ENCODE assay signal across 18 cellular contexts in the genomic region with DNA sequence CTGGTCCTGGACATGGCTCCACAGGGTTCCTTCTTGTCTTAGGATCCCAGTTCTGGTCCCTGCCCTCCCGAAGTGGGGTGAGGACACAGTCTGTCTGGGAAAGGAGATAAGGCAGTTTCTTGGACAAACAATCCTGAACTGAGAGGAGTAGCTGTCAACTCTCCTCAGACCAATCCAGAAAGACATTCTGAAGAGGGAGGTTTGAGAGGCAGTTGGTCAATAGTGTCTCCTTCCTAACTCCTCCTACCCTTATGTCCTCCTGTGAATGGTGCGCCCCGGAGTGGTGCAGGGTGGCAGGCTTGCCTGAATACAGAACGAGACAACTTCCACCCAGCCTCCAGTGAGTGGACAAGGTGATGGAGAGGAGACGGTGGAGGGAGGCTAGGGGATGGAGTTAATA. TPM values are rescaled to one million over a fixed set of nuclear protein-coding genes. Genes with fewer than 3 reads are reported as not detected.
DNase-seq lines count a peak whose midpoint lies in the region; ATAC-seq and TF ChIP-seq lines count a peak whose summit lies in the region.
"Had no signal": no experiment of that assay in that cellular context is flagged by ENCODE, and none has a peak within 500 bp of the region (broad histone marks: within the 10 kb centered on the region; RNA-seq: fewer than 3 reads in every experiment).

No MANE protein-coding gene starts in this region.

- no TSS peak for BruUV-seq in IMR-90 (replicated peaks; lab: Mats Ljungman, UMichigan)

- TF ChIP-seq CTCF in IMR-90 (conservative IDR thresholded peaks at IDR 0.05; ENCODE audit: low read depth, low read length): no peak
- no peak for TF ChIP-seq CTCF in GM20000 (IDR thresholded peaks at IDR 0.05; ENCODE audit: extremely low read depth, missing control alignments)
- no peak for TF ChIP-seq CTCF in smooth muscle cell (IDR thresholded peaks at IDR 0.05; ENCODE audit: borderline replicate concordance, insufficient read depth, poor library complexity, severe bottlenecking)

- no peak overlapping the region for H2AFZ ChIP-seq in IMR-90 (replicated peaks; ENCODE audit: low read length, poor library complexity)
- peak overlapping the region; percentile 60 for H2AFZ ChIP-seq in neuronal stem cell (ENCODE audit: low read length)
- no peak overlapping the region for H2AFZ ChIP-seq in smooth muscle cell (ENCODE audit: low read depth)

- H4K91ac ChIP-seq in IMR-90 (ENCODE audit: insufficient read depth, low read depth, low read length): no peak overlapping the region
- H4K91ac ChIP-seq in neuronal stem cell (ENCODE audit: low read depth, low read length, poor library complexity): no peak overlapping the region

- H3K9me1 ChIP-seq in IMR-90 (ENCODE audit: insufficient read depth, low read length): no peaks in the 10 kb centered on the region

- H2BK120ac ChIP-seq in IMR-90 (ENCODE audit: low read depth, low read length) (no peak overlapping the region), neuronal stem cell (ENCODE audit: low read depth, low read length) (no peak overlapping the region)

- H3F3A ChIP-seq in smooth muscle cell (ENCODE audit: low read depth): no peaks in the 10 kb centered on the region

- TF ChIP-seq POLR2A in IMR-90 (IDR thresholded peaks at IDR 0.05; ENCODE audit: low read depth, low read length): no peak

- H2BK20ac ChIP-seq in IMR-90 (ENCODE audit: low read depth, low read length): no peak overlapping the region

- no peaks in the 10 kb centered on the region for H3K79me2 ChIP-seq in smooth muscle cell (ENCODE audit: low read depth)

- H3K14ac ChIP-seq in IMR-90 (replicated peaks; ENCODE audit: low read depth, low read length) (no peak overlapping the region), neuronal stem cell (ENCODE audit: low read length) (no peak overlapping the region)

- H3K4me1 ChIP-seq in IMR-90 (ENCODE audit: control insufficient read depth, insufficient read depth, low read length) (no peaks in the 10 kb centered on the region), neuronal stem cell (ENCODE audit: control insufficient read depth in 2 of 2, insufficient read depth in 1 of 2, low read depth in 1 of 2, low read length in 2 of 2) (peaks cover 0 to 3% of the 10 kb centered on the region in 2 donors), smooth muscle cell (ENCODE audit: low read depth) (peaks cover 5% of the 10 kb centered on the region)
- H3K4me1 ChIP-seq: BLaER1 had no signal

- H3K4me3 ChIP-seq in IMR-90 (ENCODE audit: insufficient read depth, low read depth, low read length): no peak overlapping the region
- H3K4me3 ChIP-seq in neuronal stem cell (ENCODE audit: low read length in 2 of 2): no peak overlapping the region
- H3K4me3 ChIP-seq in smooth muscle cell: no peak overlapping the region
- H3K4me3 ChIP-seq: BLaER1, GM12878 had no signal

- no peak overlapping the region for H3K27ac ChIP-seq in IMR-90 (ENCODE audit: insufficient read depth, low read length)
- H3K27ac ChIP-seq in neuronal stem cell (replicated peaks; ENCODE audit: low read length): no peak overlapping the region
- H3K27ac ChIP-seq in smooth muscle cell (ENCODE audit: low read depth): no peak overlapping the region
- H3K27ac ChIP-seq: BLaER1 had no signal

- no peaks in the 10 kb centered on the region for H3K27me3 Mint-ChIP-seq in activated CD4-positive, alpha-beta T cell treated with anti-CD3 and anti-CD28 coated beads for 36 hours

- peaks cover 27% of the 10 kb centered on the region for H3K4me1 Mint-ChIP-seq in activated CD4-positive, alpha-beta T cell treated with anti-CD3 and anti-CD28 coated beads for 36 hours

- peaks cover 12% of the 10 kb centered on the region for H3K27me3 ChIP-seq in IMR-90 (ENCODE audit: control insufficient read depth, insufficient read depth, low read length)
- H3K27me3 ChIP-seq in neuronal stem cell (ENCODE audit: control insufficient read depth in 3 of 3, insufficient read depth in 3 of 3, low read depth in 1 of 3, low read length in 3 of 3): peaks cover 0 to 12% (median 0%) of the 10 kb centered on the region in 3 experiments
- no peaks in the 10 kb centered on the region for H3K27me3 ChIP-seq in smooth muscle cell (ENCODE audit: low read depth)
- H3K27me3 ChIP-seq: BLaER1 had no signal

- H3K36me3 ChIP-seq in IMR-90 (ENCODE audit: control insufficient read depth, insufficient read depth, low read length): no peaks in the 10 kb centered on the region
- H3K36me3 ChIP-seq in neuronal stem cell (replicated peaks in 1 of 2; ENCODE audit: control insufficient read depth in 2 of 2, insufficient read depth in 2 of 2, low read length in 2 of 2): no peaks in the 10 kb centered on the region
- H3K36me3 ChIP-seq in smooth muscle cell (ENCODE audit: low read depth): no peaks in the 10 kb centered on the region
- H3K36me3 ChIP-seq: BLaER1 had no signal

- H4K5ac ChIP-seq in IMR-90 (ENCODE audit: low read depth, low read length): no peak overlapping the region

- H3K27ac Mint-ChIP-seq in activated CD4-positive, alpha-beta T cell treated with anti-CD3 and anti-CD28 coated beads for 36 hours: peak overlapping the region; percentile 53
- H3K27ac Mint-ChIP-seq: H9 had no signal

- H2BK5ac ChIP-seq in IMR-90 (ENCODE audit: low read depth, low read length, poor library complexity, severe bottlenecking) (no peak overlapping the region), neuronal stem cell (ENCODE audit: low read length) (no peak overlapping the region)

- H3K4ac ChIP-seq in IMR-90 (ENCODE audit: low read depth, low read length) (no peak overlapping the region), neuronal stem cell (ENCODE audit: low read length) (no peak overlapping the region)

- in situ Hi-C loops in IMR-90 (cut with MboI; ENCODE audit: low sequenced_read_pairs): no loop called here

- DNase-seq in activated CD4-positive, alpha-beta T cell treated with anti-CD3 and anti-CD28 coated beads for 36 hours: no peak
- DNase-seq in activated CD4-positive, alpha-beta T cell treated with anti-CD3 and anti-CD28 coated beads, Interleukin-2, amount 50 U/mL, for 48 hours: no peak
- DNase-seq in IMR-90 (no peak), dedifferentiated amniotic fluid mesenchymal stem cell (ENCODE audit: extremely low spot score) (peak; percentile 9), neuronal stem cell (ENCODE audit: low spot score) (no peak), GM20000 (ENCODE audit: low spot score) (no peak), smooth muscle cell (lab: John Stamatoyannopoulos, UW; ENCODE audit: unreplicated experiment) (no peak)
- DNase-seq: 8988T; AML-193; Calu3; CD4-positive, CD25-positive, alpha-beta regulatory T cell; DMS79; GOT3; H9 had no signal

- peak overlapping the region; percentile 33 for H2AK9ac ChIP-seq in IMR-90 (replicated peaks; ENCODE audit: low read depth, low read length, poor library complexity)

- H3K9ac ChIP-seq in IMR-90 (ENCODE audit: low read depth, low read length) (no peak overlapping the region), neuronal stem cell (ENCODE audit: low read depth, low read length, poor library complexity) (no peak overlapping the region), smooth muscle cell (ENCODE audit: low read depth) (no peak overlapping the region)
- H3K9ac ChIP-seq: BLaER1 had no signal

- dilution Hi-C loops in IMR-90 (cut with HindIII; ENCODE audit: low sequenced_read_pairs, unreplicated experiment): no loop called here

- no peak overlapping the region for H3K23ac ChIP-seq in IMR-90 (ENCODE audit: low read depth, low read length)
- no peak overlapping the region for H3K23ac ChIP-seq in neuronal stem cell (ENCODE audit: low read depth, low read length, poor library complexity)

- CTCF ChIA-PET in activated CD4-positive, alpha-beta T cell treated with anti-CD3 and anti-CD28 coated beads for 36 hours (lab: Charles Lee): interaction anchor here (0.7 to 10.3 kb wide), 6 partner anchors 10 to 75 kb away, joined by 3 to 146 read pairs (median 35); no protein-coding TSS in a partner anchor
- CTCF ChIA-PET in IMR-90 (lab: Yijun Ruan, JAX): no interaction called here

- H2AK5ac ChIP-seq in IMR-90 (ENCODE audit: low read depth, low read length) (no peak overlapping the region), neuronal stem cell (ENCODE audit: low read depth, low read length) (no peak overlapping the region)

- no peaks in the 10 kb centered on the region for H3K79me1 ChIP-seq in IMR-90 (ENCODE audit: low read depth in 1 of 2, low read length in 2 of 2)
- H3K79me1 ChIP-seq in neuronal stem cell (ENCODE audit: low read depth, low read length): no peaks in the 10 kb centered on the region

- no peak overlapping the region for H3K4me2 ChIP-seq in IMR-90 (ENCODE audit: low read depth, low read length)
- no peak overlapping the region for H3K4me2 ChIP-seq in neuronal stem cell (ENCODE audit: insufficient read depth, low read length, poor library complexity, severe bottlenecking)
- H3K4me2 ChIP-seq in smooth muscle cell: no peak overlapping the region
- H3K4me2 ChIP-seq: BLaER1 had no signal

- no peaks in the 10 kb centered on the region for H4K20me1 ChIP-seq in IMR-90 (ENCODE audit: insufficient read depth, low read length)
- H4K20me1 ChIP-seq in smooth muscle cell (ENCODE audit: low read depth): no peaks in the 10 kb centered on the region
- H4K20me1 ChIP-seq: BLaER1 had no signal

- H3K9me3 ChIP-seq in IMR-90 (ENCODE audit: control insufficient read depth, insufficient read depth, low read length) (no peaks in the 10 kb centered on the region), neuronal stem cell (replicated peaks in 1 of 2; ENCODE audit: control insufficient read depth in 2 of 2, insufficient read depth in 1 of 2, low read depth in 1 of 2, low read length in 2 of 2) (no peaks in the 10 kb centered on the region), smooth muscle cell (replicated peaks; ENCODE audit: low read depth) (no peaks in the 10 kb centered on the region)
- H3K9me3 ChIP-seq: BLaER1 had no signal

- POLR2A ChIA-PET in activated CD4-positive, alpha-beta T cell treated with anti-CD3 and anti-CD28 coated beads for 36 hours (lab: Charles Lee): interaction anchor here (1.6 kb wide), 1 partner anchor 21 kb away, joined by 3 read pairs; no protein-coding TSS in a partner anchor
- POLR2A ChIA-PET in IMR-90 (lab: Charles Lee; ENCODE audit: unreplicated experiment): no interaction called here

- H2BK12ac ChIP-seq in neuronal stem cell (ENCODE audit: low read length): no peak overlapping the region

- no peak overlapping the region for H4K8ac ChIP-seq in IMR-90 (ENCODE audit: low read depth in 2 of 2, low read length in 2 of 2)
- no peak overlapping the region for H4K8ac ChIP-seq in neuronal stem cell (ENCODE audit: low read depth, low read length)

- intact Hi-C loops in activated CD4-positive, alpha-beta T cell treated with anti-CD3 and anti-CD28 coated beads for 36 hours (cut with DNase I, micrococcal nuclease): no loop called here
- intact Hi-C loops in IMR-90 (cut with micrococcal nuclease): no loop called here

- TF ChIP-seq RAD21 in IMR-90 (IDR thresholded peaks at IDR 0.05; ENCODE audit: low read length): no peak

- no peak overlapping the region for H3K4me3 Mint-ChIP-seq in activated CD4-positive, alpha-beta T cell treated with anti-CD3 and anti-CD28 coated beads for 36 hours
- H3K4me3 Mint-ChIP-seq: CD4-positive, CD25-positive, alpha-beta regulatory T cell; H9 had no signal

- H3K56ac ChIP-seq in IMR-90 (ENCODE audit: extremely low read depth, insufficient read depth, low read length): no peak overlapping the region

- H3K18ac ChIP-seq in IMR-90 (ENCODE audit: low read depth, low read length) (no peak overlapping the region), neuronal stem cell (ENCODE audit: low read length) (no peak overlapping the region)

- no peak overlapping the region for H2BK15ac ChIP-seq in IMR-90 (ENCODE audit: low read depth, low read length)
- H2BK15ac ChIP-seq in neuronal stem cell (ENCODE audit: low read length): no peak overlapping the region

- no peak for ATAC-seq in activated CD4-positive, alpha-beta T cell treated with anti-CD3 and anti-CD28 coated beads for 36 hours
- ATAC-seq in IMR-90 (ENCODE audit: low read depth) (no peak), GM21526 (IDR thresholded peaks at IDR 0.05; ENCODE audit: low FRiP score, unreplicated experiment) (no peak)
- ATAC-seq: GM12878, HepG2 had no signal

- WGBS in IMR-90 (ENCODE audit: extremely low coverage in 2 of 2, insufficient read length in 1 of 2), 2 experiments: no CpG with 5 or more reads among the region's 5 CpGs
- no CpG with 5 or more reads among the region's 5 CpGs for WGBS in neuronal stem cell (ENCODE audit: extremely low coverage in 2 of 2, insufficient read length in 2 of 2, insufficient replicate concordance in 1 of 2), 2 donors
- 88% methylated on average over 5 of the region's 5 CpGs for WGBS in smooth muscle cell (ENCODE audit: low lambda C conversion rate)

- no peaks in the 10 kb centered on the region for H3K9me3 Mint-ChIP-seq in activated CD4-positive, alpha-beta T cell treated with anti-CD3 and anti-CD28 coated beads for 36 hours (ENCODE audit: low read depth)
- H3K9me3 Mint-ChIP-seq: H9 had no signal

- H3K36me3 Mint-ChIP-seq in activated CD4-positive, alpha-beta T cell treated with anti-CD3 and anti-CD28 coated beads for 36 hours (ENCODE audit: low read depth): no peaks in the 10 kb centered on the region
- H3K36me3 Mint-ChIP-seq: CD4-positive, CD25-positive, alpha-beta regulatory T cell had no signal

RNA-seq across cellular contexts. Expression of gene ASIC1, which starts 15.4 kb away (rescaled TPM):
- total RNA-seq in activated CD4-positive, alpha-beta T cell treated with anti-CD3 and anti-CD28 coated beads for 36 hours: 1 to 10 TPM; 7.3 to 8.0 TPM
- total RNA-seq in IMR-90 (2012; rRNA removed) (1.4 and 1.6 TPM in 2 replicates), smooth muscle cell (0.36 and 0.45 TPM in 2 replicates)
- polyA plus RNA-seq in IMR-90 (2012; rRNA removed) (9.5 and 9.9 TPM in 2 replicates), smooth muscle cell (0.69 and 1.5 TPM in 2 replicates)
- 4.7 and 8.5 TPM in 2 replicates for polyA plus RNA-seq in IMR-90 (2012; cell fraction: cytosol; rRNA removed)
- polyA plus RNA-seq in IMR-90 (2012; cell fraction: nucleus; rRNA removed; ENCODE audit: low replicate concordance): 25.9 and 31.9 TPM in 2 replicates
- polyA plus RNA-seq in neuronal stem cell (2013, experiment 1 of 2): 15.9 TPM
- 15.8 TPM for polyA plus RNA-seq in neuronal stem cell (2013, experiment 2 of 2)

RNA-seq across cellular contexts. Expression of gene RACGAP1, which starts 16.7 kb away (rescaled TPM):
- total RNA-seq in activated CD4-positive, alpha-beta T cell treated with anti-CD3 and anti-CD28 coated beads for 36 hours: 100 to 1,000 TPM in 1 of 2 experiments, 10 to 100 TPM in 1; 99.7 to 118 TPM
- total RNA-seq in IMR-90 (2012; rRNA removed) (93.9 and 110 TPM in 2 replicates), smooth muscle cell (18.3 and 52.3 TPM in 2 replicates)
- polyA plus RNA-seq in IMR-90 (2012; rRNA removed) (29.5 and 37.9 TPM in 2 replicates), smooth muscle cell (11.4 and 13.7 TPM in 2 replicates)
- 8.5 and 15.2 TPM in 2 replicates for polyA plus RNA-seq in IMR-90 (2012; cell fraction: cytosol; rRNA removed)
- 5.1 and 18.8 TPM in 2 replicates for polyA plus RNA-seq in IMR-90 (2012; cell fraction: nucleus; rRNA removed; ENCODE audit: low replicate concordance)
- polyA plus RNA-seq in neuronal stem cell (2013, experiment 1 of 2): 60.2 TPM
- polyA plus RNA-seq in neuronal stem cell (2013, experiment 2 of 2): 61.2 TPM

RNA-seq across cellular contexts. Expression of gene SMARCD1, which starts 43.2 kb away (rescaled TPM):
- total RNA-seq in activated CD4-positive, alpha-beta T cell treated with anti-CD3 and anti-CD28 coated beads for 36 hours: 10 to 100 TPM; 51.8 to 76.6 TPM
- total RNA-seq in IMR-90 (2012; rRNA removed) (28.1 TPM in 2 replicates), smooth muscle cell (39.6 and 47.8 TPM in 2 replicates)
- polyA plus RNA-seq in IMR-90 (2012; rRNA removed) (43.9 and 47.9 TPM in 2 replicates), smooth muscle cell (24.1 and 28.3 TPM in 2 replicates)
- 22.9 and 29.5 TPM in 2 replicates for polyA plus RNA-seq in IMR-90 (2012; cell fraction: cytosol; rRNA removed)
- 101 and 130 TPM in 2 replicates for polyA plus RNA-seq in IMR-90 (2012; cell fraction: nucleus; rRNA removed; ENCODE audit: low replicate concordance)
- 125 TPM for polyA plus RNA-seq in neuronal stem cell (2013, experiment 1 of 2)
- 122 TPM for polyA plus RNA-seq in neuronal stem cell (2013, experiment 2 of 2)
